In the genomic region with DNA sequence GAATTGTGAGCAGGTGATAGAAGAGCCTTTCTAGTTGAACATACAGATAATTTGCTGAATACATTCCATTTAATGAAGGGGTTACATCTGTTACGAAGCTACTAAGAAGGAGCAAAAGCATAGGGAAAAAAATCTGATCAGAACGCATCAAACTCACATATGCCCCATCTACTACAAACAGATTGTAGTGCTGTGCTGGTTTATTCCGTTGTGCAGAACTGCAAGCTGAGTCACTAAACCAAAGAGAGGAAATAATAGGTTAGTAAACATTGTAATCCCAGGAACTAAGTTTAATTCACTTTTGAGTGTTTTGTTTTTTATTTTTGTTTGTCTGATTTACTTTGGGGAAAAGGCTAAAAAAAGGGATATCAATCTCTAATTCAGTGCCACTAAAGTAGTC, we compare ENCODE assay signal across 20 cellular contexts.
"Had no signal": no experiment of that assay in that cellular context is flagged by ENCODE, and none has a peak within 500 bp of the region (broad histone marks: within the 10 kb centered on the region; RNA-seq: fewer than 3 reads in every experiment).

No MANE protein-coding gene starts in this region.

- H3K27me3 ChIP-seq: pancreas, upper lobe of right lung had no signal

- H3K4me3 Mint-ChIP-seq: activated B cell treated with CpG ODN at 0.5 μM for 24 hours; activated naive CD8-positive, alpha-beta T cell treated with anti-CD3 and anti-CD28 coated beads, Interleukin-2, amount 10 ng/mL, durations not matched to agents 7 days and 5 days; immature natural killer cell; nephron progenitor cell; T-helper 17 cell had no signal

- ATAC-seq: mucosa of descending colon; right cardiac atrium; stimulated activated naive CD8-positive, alpha-beta T cell treated with anti-CD3 and anti-CD28 coated beads, Interleukin-15, Interleukin-2, amounts not matched to agents 100 U/mL and 50 U/mL, for 24 hours; T-helper 17 cell; upper lobe of right lung had no signal

- H3K9me3 ChIP-seq: mucosa of descending colon, pancreas, upper lobe of right lung had no signal

- DNase-seq: activated B cell treated with CpG ODN at 0.5 μM for 24 hours; activated CD4-positive, alpha-beta T cell treated with anti-CD3 and anti-CD28 coated beads for 4 hours; activated naive CD4-positive, alpha-beta T cell treated with Interleukin-2 at 50 U/mL for 16 hours; activated naive CD8-positive, alpha-beta T cell treated with anti-CD3 and anti-CD28 coated beads, Interleukin-2, amount 10 ng/mL, durations not matched to agents 7 days and 5 days; activated T-cell treated with anti-CD3 and anti-CD28 coated beads, Interleukin-2, amount 50 U/mL, for 1 hour; amniotic stem cell; cerebellar nuclear complex; cortex of kidney; erythroblast; foreskin fibroblast; immature natural killer cell; mesenchymal stem cell; mucosa of descending colon; nephron progenitor cell; pancreas; right cardiac atrium; stimulated activated CD4-positive, alpha-beta T cell treated with anti-CD3 and anti-CD28 coated beads, Interleukin-4, amount 100 ng/mL, for 24 hours; stimulated activated naive CD8-positive, alpha-beta T cell treated with anti-CD3 and anti-CD28 coated beads, Interleukin-15, Interleukin-2, amounts not matched to agents 100 U/mL and 50 U/mL, for 24 hours; T-helper 17 cell; upper lobe of right lung had no signal

- H3K4me3 ChIP-seq: mucosa of descending colon, pancreas, upper lobe of right lung had no signal

- H3K4me1 Mint-ChIP-seq: activated B cell treated with CpG ODN at 0.5 μM for 24 hours, immature natural killer cell, nephron progenitor cell had no signal

- H3K27me3 Mint-ChIP-seq: activated B cell treated with CpG ODN at 0.5 μM for 24 hours; activated naive CD8-positive, alpha-beta T cell treated with anti-CD3 and anti-CD28 coated beads, Interleukin-2, amount 10 ng/mL, durations not matched to agents 7 days and 5 days; T-helper 17 cell had no signal

- H3K9me3 Mint-ChIP-seq: activated B cell treated with CpG ODN at 0.5 μM for 24 hours; activated naive CD8-positive, alpha-beta T cell treated with anti-CD3 and anti-CD28 coated beads, Interleukin-2, amount 10 ng/mL, durations not matched to agents 7 days and 5 days; immature natural killer cell; nephron progenitor cell had no signal

- H3K27ac ChIP-seq: pancreas, upper lobe of right lung had no signal

- H3K27ac Mint-ChIP-seq: activated B cell treated with CpG ODN at 0.5 μM for 24 hours; activated naive CD8-positive, alpha-beta T cell treated with anti-CD3 and anti-CD28 coated beads, Interleukin-2, amount 10 ng/mL, durations not matched to agents 7 days and 5 days; immature natural killer cell; nephron progenitor cell; T-helper 17 cell had no signal

- H3K4me1 ChIP-seq: pancreas, upper lobe of right lung had no signal
